Comparison of ENCODE assay signal across 24 cellular contexts in genomic region chr5:80707645-80708044, GRCh38. TPM values are rescaled to one million over a fixed set of nuclear protein-coding genes. Genes with fewer than 3 reads are reported as not detected.
DNase-seq lines count a peak whose midpoint lies in the region; ATAC-seq and TF ChIP-seq lines count a peak whose summit lies in the region.
"Had no signal": no experiment of that assay in that cellular context is flagged by ENCODE, and none has a peak within 500 bp of the region (broad histone marks: within the 10 kb centered on the region; RNA-seq: fewer than 3 reads in every experiment).

No MANE protein-coding gene starts in this region.

- no peak overlapping the region for H2AFZ ChIP-seq in IMR-90 (replicated peaks; ENCODE audit: low read length, poor library complexity)
- H2AFZ ChIP-seq: neural progenitor cell had no signal

- H2AK5ac ChIP-seq in IMR-90 (ENCODE audit: low read depth, low read length), result peak overlapping the region; percentile 85; the same call in 1 of the 2 replicates

- H3K9me1 ChIP-seq in IMR-90 (ENCODE audit: insufficient read depth, low read length), result peaks cover 7% of the 10 kb centered on the region; the same call in 1 of the 2 replicates

- POLR2A ChIA-PET in IMR-90 (lab: Charles Lee; ENCODE audit: unreplicated experiment), result no interaction called here

- H4K20me1 ChIP-seq in IMR-90 (ENCODE audit: insufficient read depth, low read length), result no peaks in the 10 kb centered on the region

- no peak overlapping the region for H4K91ac ChIP-seq in IMR-90 (ENCODE audit: insufficient read depth, low read depth, low read length)

- H3K27ac ChIP-seq in IMR-90 (ENCODE audit: insufficient read depth, low read length) (no peak overlapping the region), gastrocnemius medialis (peak overlapping the region in 2 of 4 donors; percentile 27 to 51)
- H3K27ac ChIP-seq: gastroesophageal sphincter, left lung, neural progenitor cell, SJSA1, WERI-Rb-1 had no signal

- in situ Hi-C loops in IMR-90 (cut with MboI; ENCODE audit: low sequenced_read_pairs), result no loop called here
- in situ Hi-C loops in gastrocnemius medialis (cut with MboI; ENCODE audit: low sequenced_read_pairs in 4 of 4), result loop anchor here in 1 of 4 donors (10.0 kb wide), 1 partner anchor 487 kb away; no protein-coding TSS in a partner anchor

- no peak overlapping the region for H3K4me2 ChIP-seq in IMR-90 (ENCODE audit: low read depth, low read length)
- H3K4me2 ChIP-seq: neural progenitor cell had no signal

- DNase-seq in AG20443 (ENCODE audit: low spot score) (peak; percentile 30), IMR-90 (peak; percentile 56), fibroblast of peridontal ligament (ENCODE audit: extremely low read depth) (peak; percentile 71), gastrocnemius medialis (no peak), D341Med (ENCODE audit: low spot score) (no peak), NCI-H2029 (lab: John Stamatoyannopoulos, UW) (no peak)
- DNase-seq: activated CD4-positive, alpha-beta memory T cell treated with anti-CD3 and anti-CD28 coated beads for 36 hours; activated naive CD4-positive, alpha-beta T cell treated with anti-CD3 and anti-CD28 coated beads, Interleukin-2, amount 50 U/mL, for 16 hours; activated T-cell treated with anti-CD3 and anti-CD28 coated beads for 4 hours; cortex of kidney; H7; left lung; NCI-H1417; NCI-H2171; NCI-H69; stimulated activated CD4-positive, alpha-beta T cell treated with anti-CD3 and anti-CD28 coated beads, Interleukin-15, amount 100 ng/mL, for 24 hours; T-helper 2 cell; WERI-Rb-1 had no signal

- no peak overlapping the region for H2AK9ac ChIP-seq in IMR-90 (replicated peaks; ENCODE audit: low read depth, low read length, poor library complexity)

- TF ChIP-seq POLR2A in IMR-90 (IDR thresholded peaks at IDR 0.05; ENCODE audit: low read depth, low read length), result no peak
- no peak for TF ChIP-seq POLR2A in gastrocnemius medialis (IDR thresholded peaks at IDR 0.05)

- BruUV-seq in IMR-90 (replicated peaks; lab: Mats Ljungman, UMichigan), result no TSS peak

- H3K79me1 ChIP-seq in IMR-90 (ENCODE audit: low read depth in 1 of 2, low read length in 2 of 2), result peaks cover 0 to 9% of the 10 kb centered on the region in 2 experiments; a peak in 3 of 4 replicates

- H3K4ac ChIP-seq in IMR-90 (ENCODE audit: low read depth, low read length), result 0 out of 2 replicates have a peak overlapping the region, but pooled peaks have one; percentile 54

- H3K4me1 ChIP-seq in IMR-90 (ENCODE audit: control insufficient read depth, insufficient read depth, low read length) (peaks cover 5% of the 10 kb centered on the region), gastrocnemius medialis (no peaks in the 10 kb centered on the region)
- H3K4me1 ChIP-seq: gastroesophageal sphincter, left lung, neural progenitor cell had no signal

- H3K18ac ChIP-seq in IMR-90 (ENCODE audit: low read depth, low read length), result no peak overlapping the region

- H2BK20ac ChIP-seq in IMR-90 (ENCODE audit: low read depth, low read length), result no peak overlapping the region

- H3K56ac ChIP-seq in IMR-90 (ENCODE audit: extremely low read depth, insufficient read depth, low read length), result no peak overlapping the region

- peak overlapping the region; percentile 69; the same call in 1 of the 2 replicates for H3K14ac ChIP-seq in IMR-90 (replicated peaks; ENCODE audit: low read depth, low read length)

- dilution Hi-C loops in IMR-90 (cut with HindIII; ENCODE audit: low sequenced_read_pairs, unreplicated experiment), result no loop called here

- intact Hi-C loops in IMR-90 (cut with micrococcal nuclease), result no loop called here
- intact Hi-C loops in gastrocnemius medialis (cut with DNase I; ENCODE audit: low total_unique reads), result no loop called here

- H3K9me3 ChIP-seq in IMR-90 (ENCODE audit: control insufficient read depth, insufficient read depth, low read length), result no peaks in the 10 kb centered on the region
- H3K9me3 ChIP-seq in gastrocnemius medialis, result no peaks in the 10 kb centered on the region
- H3K9me3 ChIP-seq: gastroesophageal sphincter, left lung, thoracic aorta had no signal

- H3K4me3 ChIP-seq in IMR-90 (ENCODE audit: insufficient read depth, low read depth, low read length), result no peak overlapping the region
- H3K4me3 ChIP-seq in gastrocnemius medialis, result no peak overlapping the region
- H3K4me3 ChIP-seq: gastroesophageal sphincter, left lung, neural progenitor cell, SJSA1, thoracic aorta had no signal

- CTCF ChIA-PET in IMR-90 (lab: Yijun Ruan, JAX), result no interaction called here

- WGBS in IMR-90 (ENCODE audit: extremely low coverage in 2 of 2, insufficient read length in 1 of 2), 2 experiments, result no CpG with 5 or more reads among the region's 1 CpG

- H4K8ac ChIP-seq in IMR-90 (ENCODE audit: low read depth in 2 of 2, low read length in 2 of 2), result 0 out of 4 replicates have a peak overlapping the region, but pooled peaks of 1 of the 2 experiments have one; percentile 49

- peak overlapping the region; percentile 49 for H2BK5ac ChIP-seq in IMR-90 (ENCODE audit: low read depth, low read length, poor library complexity, severe bottlenecking)

- H3K27me3 ChIP-seq in IMR-90 (ENCODE audit: control insufficient read depth, insufficient read depth, low read length) (no peaks in the 10 kb centered on the region), gastrocnemius medialis (no peaks in the 10 kb centered on the region)
- H3K27me3 ChIP-seq: gastroesophageal sphincter, left lung, neural progenitor cell, SJSA1 had no signal

- ATAC-seq in IMR-90 (ENCODE audit: low read depth) (peak; percentile 57), gastrocnemius medialis (peak; percentile 80 to 81), HG03565 (IDR thresholded peaks at IDR 0.05; ENCODE audit: unreplicated experiment) (no peak)
- ATAC-seq: gastroesophageal sphincter; left lung; stimulated activated memory B cell treated with anti-CD40 and anti-IgM and Interleukin-4, amounts not matched to agents 10 μg/mL and 1 μg/mL and 100 μg/mL, for 72 hours had no signal

- no peak overlapping the region for H2BK15ac ChIP-seq in IMR-90 (ENCODE audit: low read depth, low read length)

- H2BK120ac ChIP-seq in IMR-90 (ENCODE audit: low read depth, low read length), result no peak overlapping the region

- peaks cover 5% of the 10 kb centered on the region for H3K36me3 ChIP-seq in IMR-90 (ENCODE audit: control insufficient read depth, insufficient read depth, low read length)
- no peaks in the 10 kb centered on the region for H3K36me3 ChIP-seq in gastrocnemius medialis
- H3K36me3 ChIP-seq: neural progenitor cell had no signal

- TF ChIP-seq RAD21 in IMR-90 (IDR thresholded peaks at IDR 0.05; ENCODE audit: low read length), result no peak

- H4K5ac ChIP-seq in IMR-90 (ENCODE audit: low read depth, low read length), result no peak overlapping the region

- TF ChIP-seq CTCF in IMR-90 (conservative IDR thresholded peaks at IDR 0.05; ENCODE audit: low read depth, low read length) (no peak), gastrocnemius medialis (IDR thresholded peaks at IDR 0.05 in 4 of 5, conservative IDR thresholded peaks at IDR 0.05 in 1 of 5) (no peak)

- H3K9ac ChIP-seq in IMR-90 (ENCODE audit: low read depth, low read length), result no peak overlapping the region
- H3K9ac ChIP-seq: neural progenitor cell had no signal

- no peak overlapping the region for H3K23ac ChIP-seq in IMR-90 (ENCODE audit: low read depth, low read length)

TF ChIP-seq in IMR-90, 13 proteins besides CTCF, POLR2A, EP300 and RAD21:
- TF ChIP-seq MAFK (IDR thresholded peaks at IDR 0.05; ENCODE audit: low read depth, low read length) (peak; percentile 30; the same call in 1 of the 2 replicates), CHD1 (IDR thresholded peaks at IDR 0.05; ENCODE audit: low read depth, low read length) (no peak)

RNA-seq across cellular contexts. Expression of gene DHFR, which starts 52.9 kb away (rescaled TPM):
- 29.4 and 44.4 TPM in 2 replicates for total RNA-seq in IMR-90 (2012; rRNA removed)
- 16.5 and 20.6 TPM in 2 replicates for polyA plus RNA-seq in IMR-90 (2012; rRNA removed)
- 4.5 and 4.8 TPM in 2 replicates for polyA plus RNA-seq in IMR-90 (2012; cell fraction: cytosol; rRNA removed)
- 2.6 and 8.7 TPM in 2 replicates for polyA plus RNA-seq in IMR-90 (2012; cell fraction: nucleus; rRNA removed; ENCODE audit: low replicate concordance)
- total RNA-seq in gastrocnemius medialis, result 1 to 10 TPM; 2.2 to 5.3 (median 3.7) TPM

RNA-seq across cellular contexts. Expression of gene MSH3, which starts 53.2 kb away (rescaled TPM):
- total RNA-seq in IMR-90 (2012; rRNA removed), result 13.3 and 16.9 TPM in 2 replicates
- 3.8 and 4.6 TPM in 2 replicates for polyA plus RNA-seq in IMR-90 (2012; rRNA removed)
- polyA plus RNA-seq in IMR-90 (2012; cell fraction: cytosol; rRNA removed), result 0.92 and 1.1 TPM in 2 replicates
- polyA plus RNA-seq in IMR-90 (2012; cell fraction: nucleus; rRNA removed; ENCODE audit: low replicate concordance), result 0.32 and 2.5 TPM in 2 replicates
- total RNA-seq in gastrocnemius medialis, result 10 to 100 TPM in 1 of 4 donors, 1 to 10 TPM in 3; 5.8 to 10.4 (median 7.2) TPM

Comparison
In these comparisons a context has a peak if more than half of its experiments do, and no peak if none do; other contexts are left out.
1. DNase-seq: peak in AG20443 (single experiment), IMR-90 (single experiment) and fibroblast of peridontal ligament (single experiment); none in gastrocnemius medialis (0 of 2), D341Med (single experiment) and NCI-H2029 (single experiment).